ENCODE assay signal across 10 cellular contexts in the genomic region with DNA sequence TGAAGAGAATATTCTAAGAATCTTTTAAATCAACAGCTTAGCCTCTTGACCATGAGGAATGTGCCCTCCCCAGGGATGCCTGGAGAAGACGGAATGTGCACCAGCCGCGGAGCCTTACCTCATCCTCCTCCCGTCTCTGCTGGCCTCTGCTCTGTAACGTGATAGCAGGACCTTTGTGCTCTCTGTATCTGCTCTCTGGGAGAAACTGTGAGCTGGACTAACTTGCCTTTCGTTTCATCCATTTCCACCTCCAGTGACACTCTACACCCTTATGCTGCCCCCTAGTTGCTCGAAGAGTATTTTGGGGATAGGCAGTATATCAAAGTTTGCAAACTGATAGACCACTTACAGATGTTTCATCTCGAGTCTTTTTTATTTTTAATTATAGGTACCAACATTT.
A peak's percentile ranks its signal among the peaks of the same experiment; 100 is the strongest.
DNase-seq lines count a peak whose midpoint lies in the region; ATAC-seq and TF ChIP-seq lines count a peak whose summit lies in the region.
"Had no signal": no experiment of that assay in that cellular context is flagged by ENCODE, and none has a peak within 500 bp of the region (broad histone marks: within the 10 kb centered on the region; RNA-seq: fewer than 3 reads in every experiment).

No MANE protein-coding gene starts in this region.

- TF ChIP-seq CTCF in type B pancreatic cell (conservative IDR thresholded peaks at IDR 0.05) (peak; percentile 52), GM10266 (IDR thresholded peaks at IDR 0.05; ENCODE audit: control insufficient read depth, insufficient read depth, low read depth, missing control alignments) (no peak)
- no peak for TF ChIP-seq CTCF in CD8-positive, alpha-beta T cell (IDR thresholded peaks at IDR 0.05)

- no peak overlapping the region for H3K4me3 Mint-ChIP-seq in type B pancreatic cell
- no peak overlapping the region for H3K4me3 Mint-ChIP-seq in CD8-positive, alpha-beta T cell
- H3K4me3 Mint-ChIP-seq: activated naive CD8-positive, alpha-beta T cell treated with anti-CD3 and anti-CD28 coated beads, Interleukin-2, amount 10 ng/mL, durations not matched to agents 7 days and 5 days had no signal

- H3K27me3 ChIP-seq in adipocyte (replicated peaks; ENCODE audit: control insufficient read depth, insufficient read depth, low read length): no peaks in the 10 kb centered on the region
- no peaks in the 10 kb centered on the region for H3K27me3 ChIP-seq in CD8-positive, alpha-beta T cell (ENCODE audit: insufficient read depth, low read length)

- peak overlapping the region; percentile 69 for H3K9ac ChIP-seq in adipocyte (ENCODE audit: low read length)

- DNase-seq in NCI-H2196 treated with DMSO at 0.1 percent for 48 hours (lab: John Stamatoyannopoulos, UW; ENCODE audit: unreplicated experiment) (peak; percentile 2), NCI-H2196 (lab: John Stamatoyannopoulos, UW; ENCODE audit: unreplicated experiment) (no peak), adipocyte (ENCODE audit: low read depth) (peak; percentile 86), iPS-NIHi7 (ENCODE audit: extremely low spot score) (peak; percentile 60), type B pancreatic cell (ENCODE audit: extremely low spot score, unreplicated experiment) (no peak), NCI-H2081 (lab: John Stamatoyannopoulos, UW) (no peak), GM10266 (ENCODE audit: extremely low spot score) (no peak)
- DNase-seq in CD8-positive, alpha-beta T cell: no peak
- DNase-seq: activated naive CD8-positive, alpha-beta T cell treated with anti-CD3 and anti-CD28 coated beads, Interleukin-2, amount 10 ng/mL, durations not matched to agents 7 days and 5 days; NCI-H510A had no signal

- H3K36me3 Mint-ChIP-seq in type B pancreatic cell: no peaks in the 10 kb centered on the region
- H3K36me3 Mint-ChIP-seq in CD8-positive, alpha-beta T cell: no peaks in the 10 kb centered on the region
- H3K36me3 Mint-ChIP-seq: activated naive CD8-positive, alpha-beta T cell treated with anti-CD3 and anti-CD28 coated beads, Interleukin-2, amount 10 ng/mL, durations not matched to agents 7 days and 5 days had no signal

- H3K9me3 Mint-ChIP-seq in type B pancreatic cell: peaks cover 5% of the 10 kb centered on the region
- peaks cover 9% of the 10 kb centered on the region for H3K9me3 Mint-ChIP-seq in CD8-positive, alpha-beta T cell
- H3K9me3 Mint-ChIP-seq: activated naive CD8-positive, alpha-beta T cell treated with anti-CD3 and anti-CD28 coated beads, Interleukin-2, amount 10 ng/mL, durations not matched to agents 7 days and 5 days had no signal

- intact Hi-C loops in CD8-positive, alpha-beta T cell (cut with DNase I, micrococcal nuclease): no loop called here

- H3K27ac ChIP-seq in CD8-positive, alpha-beta T cell (ENCODE audit: low read depth, low read length): no peak overlapping the region

- CTCF ChIA-PET in CD8-positive, alpha-beta T cell (lab: Charles Lee): no interaction called here

- H3K4me3 ChIP-seq in adipocyte (ENCODE audit: low read length): peak overlapping the region; percentile 17
- no peak overlapping the region for H3K4me3 ChIP-seq in CD8-positive, alpha-beta T cell (ENCODE audit: low read depth, low read length)

- peaks cover 32% of the 10 kb centered on the region for H3K4me1 Mint-ChIP-seq in type B pancreatic cell (ENCODE audit: unreplicated experiment)
- H3K4me1 Mint-ChIP-seq in CD8-positive, alpha-beta T cell (ENCODE audit: low read depth): no peaks in the 10 kb centered on the region
- H3K4me1 Mint-ChIP-seq: activated naive CD8-positive, alpha-beta T cell treated with anti-CD3 and anti-CD28 coated beads, Interleukin-2, amount 10 ng/mL, durations not matched to agents 7 days and 5 days had no signal

- POLR2A ChIA-PET in CD8-positive, alpha-beta T cell (lab: Charles Lee): no interaction called here

- peaks cover 28% of the 10 kb centered on the region for H3K4me1 ChIP-seq in adipocyte (ENCODE audit: control insufficient read depth, insufficient read depth, low read length)
- H3K4me1 ChIP-seq in CD8-positive, alpha-beta T cell (ENCODE audit: insufficient read depth, low read length): no peaks in the 10 kb centered on the region

- no peak for ATAC-seq in CD8-positive, alpha-beta T cell

- H3K27me3 Mint-ChIP-seq in type B pancreatic cell: peaks cover 21% of the 10 kb centered on the region
- H3K27me3 Mint-ChIP-seq in CD8-positive, alpha-beta T cell (ENCODE audit: low read depth): no peaks in the 10 kb centered on the region
- H3K27me3 Mint-ChIP-seq: activated naive CD8-positive, alpha-beta T cell treated with anti-CD3 and anti-CD28 coated beads, Interleukin-2, amount 10 ng/mL, durations not matched to agents 7 days and 5 days had no signal

- peak overlapping the region; percentile 50 for H3K27ac Mint-ChIP-seq in type B pancreatic cell
- no peak overlapping the region for H3K27ac Mint-ChIP-seq in CD8-positive, alpha-beta T cell
- H3K27ac Mint-ChIP-seq: activated naive CD8-positive, alpha-beta T cell treated with anti-CD3 and anti-CD28 coated beads, Interleukin-2, amount 10 ng/mL, durations not matched to agents 7 days and 5 days had no signal

- no peaks in the 10 kb centered on the region for H3K36me3 ChIP-seq in adipocyte (ENCODE audit: control insufficient read depth, insufficient read depth, low read length, severe bottlenecking)
- H3K36me3 ChIP-seq in CD8-positive, alpha-beta T cell (ENCODE audit: insufficient read depth, low read length): no peaks in the 10 kb centered on the region

- H3K9me3 ChIP-seq in adipocyte (ENCODE audit: control insufficient read depth, low read length): peaks cover 12% of the 10 kb centered on the region
- H3K9me3 ChIP-seq in CD8-positive, alpha-beta T cell (ENCODE audit: low read length): no peaks in the 10 kb centered on the region

Comparison
In these comparisons a context has a peak if more than half of its experiments do, and no peak if none do; other contexts are left out.
1. DNase-seq: peak in NCI-H2196 treated with DMSO at 0.1 percent for 48 hours (single experiment), adipocyte (single experiment) and iPS-NIHi7 (single experiment); none in NCI-H2196 (single experiment), type B pancreatic cell (single experiment), CD8-positive, alpha-beta T cell (0 of 7), NCI-H2081 (0 of 2) and GM10266 (single experiment).